8 cellular contexts compared by ENCODE assay signal in the genomic region with DNA sequence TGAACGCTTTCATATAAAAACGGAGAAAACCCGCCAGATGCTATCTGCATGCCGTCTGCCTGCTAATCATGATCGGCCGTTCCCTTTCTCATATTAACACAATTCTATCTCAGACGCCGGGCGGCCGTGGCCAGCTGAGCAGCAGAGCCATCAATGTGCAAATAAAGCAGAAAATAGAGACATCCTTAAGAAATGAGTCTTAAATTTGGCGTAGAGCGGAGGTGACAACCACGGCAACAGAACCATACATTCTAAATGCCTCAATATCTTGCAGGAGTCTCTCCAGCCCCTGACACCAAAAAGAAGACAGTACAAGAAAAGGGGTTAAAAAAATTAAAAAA. TPM values are rescaled to one million over a fixed set of nuclear protein-coding genes. Genes with fewer than 3 reads are reported as not detected.
DNase-seq lines count a peak whose midpoint lies in the region; ATAC-seq and TF ChIP-seq lines count a peak whose summit lies in the region.

No MANE protein-coding gene starts in this region.

- H3K4me2 ChIP-seq in IMR-90 (ENCODE audit: low read depth, low read length), result peak overlapping the region; percentile 83

- peaks cover 5 to 35% (median 18%) of the 10 kb centered on the region in 4 donors for H3K4me1 Mint-ChIP-seq in CD4-positive, CD25-positive, alpha-beta regulatory T cell
- H3K4me1 Mint-ChIP-seq in activated CD4-positive, alpha-beta memory T cell treated with anti-CD3 and anti-CD28 coated beads, Interleukin-2, amount 10 ng/mL, durations not matched to agents 7 days and 5 days, result peaks cover 32% of the 10 kb centered on the region

- no peak overlapping the region for H4K8ac ChIP-seq in IMR-90 (ENCODE audit: low read depth in 2 of 2, low read length in 2 of 2)

- H3K9me1 ChIP-seq in IMR-90 (ENCODE audit: insufficient read depth, low read length), result no peaks in the 10 kb centered on the region

- H3K9ac ChIP-seq in IMR-90 (ENCODE audit: low read depth, low read length) (peak overlapping the region; percentile 10; the same call in 1 of the 2 replicates), iPS-15b (ENCODE audit: low read depth, low read length) (no peak overlapping the region)

- peaks cover 38% of the 10 kb centered on the region for H3K4me1 ChIP-seq in CD4-positive, CD25-positive, alpha-beta regulatory T cell (ENCODE audit: control insufficient read depth, insufficient read depth, low read length, poor library complexity, severe bottlenecking)
- no peaks in the 10 kb centered on the region for H3K4me1 ChIP-seq in IMR-90 (ENCODE audit: control insufficient read depth, insufficient read depth, low read length)
- H3K4me1 ChIP-seq in iPS-15b (ENCODE audit: control insufficient read depth, insufficient read depth, low read length), result peaks cover 4% of the 10 kb centered on the region
- peaks cover 26% of the 10 kb centered on the region for H3K4me1 ChIP-seq in thymus (ENCODE audit: control insufficient read depth, insufficient read depth, low read length)

- H3K36me3 ChIP-seq in CD4-positive, CD25-positive, alpha-beta regulatory T cell (ENCODE audit: control insufficient read depth, insufficient read depth, low read length), result no peaks in the 10 kb centered on the region
- H3K36me3 ChIP-seq in IMR-90 (ENCODE audit: control insufficient read depth, insufficient read depth, low read length), result no peaks in the 10 kb centered on the region
- no peaks in the 10 kb centered on the region for H3K36me3 ChIP-seq in iPS-15b (ENCODE audit: control insufficient read depth, insufficient read depth, low read length)
- H3K36me3 ChIP-seq in thymus (ENCODE audit: control insufficient read depth, insufficient read depth), result no peaks in the 10 kb centered on the region

- no peak overlapping the region for H2AK9ac ChIP-seq in IMR-90 (replicated peaks; ENCODE audit: low read depth, low read length, poor library complexity)

- no peak overlapping the region for H2BK5ac ChIP-seq in IMR-90 (ENCODE audit: low read depth, low read length, poor library complexity, severe bottlenecking)

- H4K5ac ChIP-seq in IMR-90 (ENCODE audit: low read depth, low read length), result no peak overlapping the region

- no peak for ATAC-seq in CD4-positive, CD25-positive, alpha-beta regulatory T cell (ENCODE audit: low read depth in 2 of 2)
- ATAC-seq in IMR-90 (ENCODE audit: low read depth) (no peak), GM21723 (IDR thresholded peaks at IDR 0.05; ENCODE audit: unreplicated experiment) (no peak)

- H3K23ac ChIP-seq in IMR-90 (ENCODE audit: low read depth, low read length), result no peak overlapping the region

- H3K27ac ChIP-seq in CD4-positive, CD25-positive, alpha-beta regulatory T cell (ENCODE audit: insufficient read depth, low read length, poor library complexity, severe bottlenecking), result no peak overlapping the region
- H3K27ac ChIP-seq in IMR-90 (ENCODE audit: insufficient read depth, low read length) (no peak overlapping the region), thymus (ENCODE audit: low read depth) (no peak overlapping the region)

- H2BK15ac ChIP-seq in IMR-90 (ENCODE audit: low read depth, low read length), result no peak overlapping the region

- peaks cover 0 to 17% (median 7%) of the 10 kb centered on the region in 7 donors for H3K9me3 Mint-ChIP-seq in CD4-positive, CD25-positive, alpha-beta regulatory T cell
- H3K9me3 Mint-ChIP-seq in activated CD4-positive, alpha-beta memory T cell treated with anti-CD3 and anti-CD28 coated beads, Interleukin-2, amount 10 ng/mL, durations not matched to agents 7 days and 5 days, result peaks cover 3% of the 10 kb centered on the region

- CTCF ChIA-PET in IMR-90 (lab: Yijun Ruan, JAX), result no interaction called here
- CTCF ChIA-PET in activated CD4-positive, alpha-beta memory T cell treated with anti-CD3 and anti-CD28 coated beads, Interleukin-2, amount 10 ng/mL, durations not matched to agents 7 days and 5 days (lab: Charles Lee), result interaction anchor here (1.0 to 1.1 kb wide), 2 partner anchors 8 to 11 kb away, joined by 3 read pairs; no protein-coding TSS in a partner anchor

- dilution Hi-C loops in IMR-90 (cut with HindIII; ENCODE audit: low sequenced_read_pairs, unreplicated experiment), result no loop called here

- H3K18ac ChIP-seq in IMR-90 (ENCODE audit: low read depth, low read length), result no peak overlapping the region

- H3K56ac ChIP-seq in IMR-90 (ENCODE audit: extremely low read depth, insufficient read depth, low read length), result no peak overlapping the region

- no CpG with 5 or more reads among the region's 13 CpGs for WGBS in IMR-90 (ENCODE audit: extremely low coverage in 2 of 2, insufficient read length in 1 of 2), 2 experiments
- WGBS in thymus, result 2% methylated on average over 13 of the region's 13 CpGs

- no peak for TF ChIP-seq RAD21 in IMR-90 (IDR thresholded peaks at IDR 0.05; ENCODE audit: low read length)

- no peak for TF ChIP-seq POLR2A in IMR-90 (IDR thresholded peaks at IDR 0.05; ENCODE audit: low read depth, low read length)

- no TSS peak for BruUV-seq in IMR-90 (replicated peaks; lab: Mats Ljungman, UMichigan)

- H3K27ac Mint-ChIP-seq in CD4-positive, CD25-positive, alpha-beta regulatory T cell, result no peak overlapping the region
- peak overlapping the region; percentile 44 for H3K27ac Mint-ChIP-seq in activated CD4-positive, alpha-beta memory T cell treated with anti-CD3 and anti-CD28 coated beads, Interleukin-2, amount 10 ng/mL, durations not matched to agents 7 days and 5 days

- peak overlapping the region; percentile 59 for H3K4me3 ChIP-seq in CD4-positive, CD25-positive, alpha-beta regulatory T cell (ENCODE audit: low read depth, low read length)
- H3K4me3 ChIP-seq in IMR-90 (ENCODE audit: insufficient read depth, low read depth, low read length) (peak overlapping the region; percentile 53), iPS-15b (ENCODE audit: low read depth, low read length) (peak overlapping the region; percentile 56), thymus (ENCODE audit: low read length) (peak overlapping the region; percentile 74)

- POLR2A ChIA-PET in IMR-90 (lab: Charles Lee; ENCODE audit: unreplicated experiment), result no interaction called here
- POLR2A ChIA-PET in activated CD4-positive, alpha-beta memory T cell treated with anti-CD3 and anti-CD28 coated beads, Interleukin-2, amount 10 ng/mL, durations not matched to agents 7 days and 5 days (lab: Charles Lee), result no interaction called here

- in situ Hi-C loops in IMR-90 (cut with MboI; ENCODE audit: low sequenced_read_pairs), result loop anchor here (25.0 kb wide), 3 partner anchors 641 to 1166 kb away; partner anchors contain the start of gene IRX3

- H3K9me3 ChIP-seq in CD4-positive, CD25-positive, alpha-beta regulatory T cell (ENCODE audit: control insufficient read depth in 2 of 2, low read length in 2 of 2), result peaks cover 2 to 4% of the 10 kb centered on the region in 2 experiments
- H3K9me3 ChIP-seq in IMR-90 (ENCODE audit: control insufficient read depth, insufficient read depth, low read length) (peaks cover 5% of the 10 kb centered on the region; the same call in 1 of the 2 replicates), iPS-15b (ENCODE audit: control insufficient read depth, insufficient read depth, low read length) (no peaks in the 10 kb centered on the region), thymus (ENCODE audit: control insufficient read depth) (peaks cover 1% of the 10 kb centered on the region)

- no peak overlapping the region for H2AK5ac ChIP-seq in IMR-90 (ENCODE audit: low read depth, low read length)

- H3K27me3 ChIP-seq in CD4-positive, CD25-positive, alpha-beta regulatory T cell (ENCODE audit: control insufficient read depth, insufficient read depth, low read length), result peaks cover 33% of the 10 kb centered on the region
- peaks cover 29% of the 10 kb centered on the region for H3K27me3 ChIP-seq in IMR-90 (ENCODE audit: control insufficient read depth, insufficient read depth, low read length)
- H3K27me3 ChIP-seq in iPS-15b (ENCODE audit: control insufficient read depth, insufficient read depth, low read length), result peaks cover 56% of the 10 kb centered on the region
- H3K27me3 ChIP-seq in thymus (ENCODE audit: control insufficient read depth, insufficient read depth), result peaks cover 24% of the 10 kb centered on the region

- peaks cover 78% of the 10 kb centered on the region for H3K27me3 Mint-ChIP-seq in CD4-positive, CD25-positive, alpha-beta regulatory T cell
- peaks cover 59% of the 10 kb centered on the region for H3K27me3 Mint-ChIP-seq in activated CD4-positive, alpha-beta memory T cell treated with anti-CD3 and anti-CD28 coated beads, Interleukin-2, amount 10 ng/mL, durations not matched to agents 7 days and 5 days

- no peak for TF ChIP-seq CTCF in IMR-90 (conservative IDR thresholded peaks at IDR 0.05; ENCODE audit: low read depth, low read length)

- no peaks in the 10 kb centered on the region for H3K79me1 ChIP-seq in IMR-90 (ENCODE audit: low read depth in 1 of 2, low read length in 2 of 2)

- no peak overlapping the region for H4K91ac ChIP-seq in IMR-90 (ENCODE audit: insufficient read depth, low read depth, low read length)

- H3K4ac ChIP-seq in IMR-90 (ENCODE audit: low read depth, low read length), result no peak overlapping the region

- intact Hi-C loops in IMR-90 (cut with micrococcal nuclease), result loop anchor here (5.0 to 10.0 kb wide), 3 partner anchors 1036 to 1383 kb away; no protein-coding TSS in a partner anchor

- peak overlapping the region; percentile 85 to 95 (median 87) for H3K4me3 Mint-ChIP-seq in CD4-positive, CD25-positive, alpha-beta regulatory T cell
- H3K4me3 Mint-ChIP-seq in activated CD4-positive, alpha-beta memory T cell treated with anti-CD3 and anti-CD28 coated beads, Interleukin-2, amount 10 ng/mL, durations not matched to agents 7 days and 5 days, result peak overlapping the region; percentile 78

- DNase-seq in CD4-positive, CD25-positive, alpha-beta regulatory T cell, result no peak
- DNase-seq in IMR-90, result no peak
- DNase-seq in activated CD4-positive, alpha-beta memory T cell treated with anti-CD3 and anti-CD28 coated beads, Interleukin-2, amount 10 ng/mL, durations not matched to agents 7 days and 5 days, result no peak
- DNase-seq in DMS153 treated with DMSO at 0.1 percent for 48 hours (lab: John Stamatoyannopoulos, UW; ENCODE audit: unreplicated experiment), result no peak
- no peak for DNase-seq in activated gamma-delta T cell treated with Interleukin-2 at 50 U/mL for 16 hours

- H2BK20ac ChIP-seq in IMR-90 (ENCODE audit: low read depth, low read length), result no peak overlapping the region

- H3K14ac ChIP-seq in IMR-90 (replicated peaks; ENCODE audit: low read depth, low read length), result no peak overlapping the region

- H3K36me3 Mint-ChIP-seq in CD4-positive, CD25-positive, alpha-beta regulatory T cell, result no peaks in the 10 kb centered on the region
- H3K36me3 Mint-ChIP-seq in activated CD4-positive, alpha-beta memory T cell treated with anti-CD3 and anti-CD28 coated beads, Interleukin-2, amount 10 ng/mL, durations not matched to agents 7 days and 5 days (ENCODE audit: low read depth), result peaks cover 21% of the 10 kb centered on the region

- H2BK120ac ChIP-seq in IMR-90 (ENCODE audit: low read depth, low read length), result no peak overlapping the region

- no peak overlapping the region for H2AFZ ChIP-seq in IMR-90 (replicated peaks; ENCODE audit: low read length, poor library complexity)

- no peaks in the 10 kb centered on the region for H4K20me1 ChIP-seq in IMR-90 (ENCODE audit: insufficient read depth, low read length)

RNA-seq across cellular contexts. Expression of gene IRX5, which starts 2.7 kb away (rescaled TPM):
- 0.15 TPM for total RNA-seq in CD4-positive, CD25-positive, alpha-beta regulatory T cell
- polyA plus RNA-seq in CD4-positive, CD25-positive, alpha-beta regulatory T cell, result not detected
- total RNA-seq in IMR-90 (2012; rRNA removed), result not detected in 2 replicates
- polyA plus RNA-seq in IMR-90 (2012; rRNA removed), result not detected in 2 replicates
- polyA plus RNA-seq in IMR-90 (2012; cell fraction: cytosol; rRNA removed), result 0.02 TPM in 1 of 2 replicates, not detected in the other
- polyA plus RNA-seq in IMR-90 (2012; cell fraction: nucleus; rRNA removed; ENCODE audit: low replicate concordance), result 0.07 and 0.08 TPM in 2 replicates
- total RNA-seq in activated CD4-positive, alpha-beta memory T cell treated with anti-CD3 and anti-CD28 coated beads, Interleukin-2, amount 10 ng/mL, durations not matched to agents 7 days and 5 days, result under 1 TPM; 0.38 TPM
- polyA plus RNA-seq in thymus, result 0.87 TPM
